Comparison of ENCODE assay signal across 24 cellular contexts in genomic region chr21:41526478-41527087, GRCh38. TPM values are rescaled to one million over a fixed set of nuclear protein-coding genes. Genes with fewer than 3 reads are reported as not detected.
A peak's percentile ranks its signal among the peaks of the same experiment; 100 is the strongest.
DNase-seq lines count a peak whose midpoint lies in the region; ATAC-seq, FAIRE-seq and TF ChIP-seq lines count a peak whose summit lies in the region.
"Had no signal": no experiment of that assay in that cellular context is flagged by ENCODE, and none has a peak within 500 bp of the region (broad histone marks: within the 10 kb centered on the region; RNA-seq: fewer than 3 reads in every experiment).

No MANE protein-coding gene starts in this region.

- TF ChIP-seq CTCF in Peyer's patch (IDR thresholded peaks at IDR 0.05) (peak in 2 of 6 experiments; percentile 26 to 34), H1 (IDR thresholded peaks at IDR 0.05; ENCODE audit: control extremely low read depth in 1 of 3, insufficient read depth in 1 of 3, low read depth in 1 of 3, low read length in 3 of 3) (no peak), type B pancreatic cell (conservative IDR thresholded peaks at IDR 0.05) (no peak)

- no peaks in the 10 kb centered on the region for H3K36me3 ChIP-seq in Peyer's patch
- no peaks in the 10 kb centered on the region for H3K36me3 ChIP-seq in H1 (ENCODE audit: control insufficient read depth in 2 of 4, insufficient read depth in 4 of 4, low read length in 3 of 4)
- no peaks in the 10 kb centered on the region for H3K36me3 ChIP-seq in mucosa of stomach (ENCODE audit: control insufficient read depth, insufficient read depth, low read length)

- TF ChIP-seq RAD21 in H1 (IDR thresholded peaks at IDR 0.05 in 1 of 2, conservative IDR thresholded peaks at IDR 0.05 in 1 of 2; ENCODE audit: low read depth in 2 of 2, low read length in 2 of 2) = no peak

- peak overlapping the region; percentile 27 for H3K4me3 Mint-ChIP-seq in type B pancreatic cell

- H4K5ac ChIP-seq in H1 (ENCODE audit: insufficient read length, low read depth, low read length) = no peak overlapping the region

- no peak for TF ChIP-seq POLR2A in Peyer's patch (IDR thresholded peaks at IDR 0.05)
- no peak for TF ChIP-seq POLR2A in H1 (IDR thresholded peaks at IDR 0.05; ENCODE audit: control extremely low read depth in 1 of 2, low read depth in 2 of 2, low read length in 2 of 2)

- H3K79me1 ChIP-seq in H1 (ENCODE audit: low read depth, low read length) = no peaks in the 10 kb centered on the region

- no peak overlapping the region for H4K91ac ChIP-seq in H1 (replicated peaks; ENCODE audit: insufficient read length, low read length)

- peaks cover 5% of the 10 kb centered on the region for H3K9me3 Mint-ChIP-seq in type B pancreatic cell
- H3K9me3 Mint-ChIP-seq: CD8-positive, alpha-beta memory T cell had no signal

- no peak overlapping the region for H2BK120ac ChIP-seq in H1 (replicated peaks; ENCODE audit: low read depth, low read length)

- H3K27me3 ChIP-seq in Peyer's patch (no peaks in the 10 kb centered on the region), H1 (replicated peaks in 1 of 4; ENCODE audit: control insufficient read depth in 3 of 4, extremely low read depth in 1 of 4, insufficient read depth in 3 of 4, low read length in 3 of 4) (no peaks in the 10 kb centered on the region), mucosa of stomach (ENCODE audit: control insufficient read depth, insufficient read depth, low read length) (no peaks in the 10 kb centered on the region)

- H2BK12ac ChIP-seq in H1 (ENCODE audit: low read depth, low read length) = no peak overlapping the region

- no peaks in the 10 kb centered on the region for H3K79me2 ChIP-seq in H1 (ENCODE audit: control insufficient read depth in 1 of 2, insufficient read depth in 2 of 2, low read length in 2 of 2)

- POLR2A ChIA-PET in H1 (lab: Charles Lee; ENCODE audit: partially characterized antibody) = no interaction called here

- H3K36me3 Mint-ChIP-seq in type B pancreatic cell = no peaks in the 10 kb centered on the region
- H3K36me3 Mint-ChIP-seq: CD8-positive, alpha-beta memory T cell had no signal

- H3K4me1 Mint-ChIP-seq in type B pancreatic cell (ENCODE audit: unreplicated experiment) = peaks cover 6% of the 10 kb centered on the region

- CTCF ChIA-PET in H1 (lab: Charles Lee; ENCODE audit: partially characterized antibody) = interaction anchor here (1.9 kb wide), 1 partner anchor 9 kb away, joined by 5 read pairs; no protein-coding TSS in a partner anchor

- H2AK5ac ChIP-seq in H1 (ENCODE audit: low read depth, low read length) = no peak overlapping the region

- FAIRE-seq in H1 (lab: Jason Lieb, UNC) = no peak
- FAIRE-seq: GM12891, GM18507 had no signal

- no peak overlapping the region for H3K18ac ChIP-seq in H1 (ENCODE audit: extremely low read depth, low read length)

- no peak overlapping the region for H3K23ac ChIP-seq in H1 (ENCODE audit: insufficient read length)

- no peaks in the 10 kb centered on the region for H4K20me1 ChIP-seq in H1 (replicated peaks in 1 of 2; ENCODE audit: control insufficient read depth in 1 of 2, insufficient read depth in 2 of 2, low read length in 2 of 2)

- H4K8ac ChIP-seq in H1 (ENCODE audit: extremely low read depth, insufficient read depth, low read length) = 0 out of 2 replicates have a peak overlapping the region, but pooled peaks have one; percentile 19

- H3K9ac ChIP-seq in H1 (replicated peaks in 1 of 4; ENCODE audit: extremely low read depth in 1 of 4, low read depth in 3 of 4, low read length in 3 of 4) (no peak overlapping the region), mucosa of stomach (ENCODE audit: low read length) (no peak overlapping the region)
- H3K9ac ChIP-seq: GM23248 had no signal

- H3K9me3 ChIP-seq in Peyer's patch (no peaks in the 10 kb centered on the region), H1 (ENCODE audit: insufficient read depth in 2 of 2, low read depth in 1 of 2, low read length in 1 of 2) (no peaks in the 10 kb centered on the region), mucosa of stomach (ENCODE audit: control insufficient read depth, low read length) (no peaks in the 10 kb centered on the region)

- 80% methylated on average over 10 of the region's 10 CpGs; no CpG with 5 or more reads in 1 of the 2 experiments for WGBS in H1 (ENCODE audit: extremely low coverage in 1 of 2, insufficient coverage in 1 of 2, insufficient read length in 1 of 2, insufficient replicate concordance in 2 of 2, low coverage in 1 of 2, low lambda C conversion rate in 2 of 2, missing lambda C conversion rate in 1 of 2), 2 experiments

- no peak overlapping the region for H2BK20ac ChIP-seq in H1 (ENCODE audit: low read length)

- H3K4me1 ChIP-seq in Peyer's patch = peaks cover 0 to 21% (median 0%) of the 10 kb centered on the region in 4 donors
- peaks cover 0 to 2% (median 0%) of the 10 kb centered on the region in 4 experiments; a peak in 1 of 7 replicates for H3K4me1 ChIP-seq in H1 (replicated peaks in 1 of 4; ENCODE audit: control insufficient read depth in 3 of 4, insufficient read depth in 4 of 4, low read length in 3 of 4)
- peaks cover 30% of the 10 kb centered on the region for H3K4me1 ChIP-seq in mucosa of stomach (ENCODE audit: control insufficient read depth, insufficient read depth, low read length)

- no peak overlapping the region for H3K56ac ChIP-seq in H1 (replicated peaks; ENCODE audit: insufficient read length, low read depth, low read length)

- no peak overlapping the region for H3K4ac ChIP-seq in H1 (replicated peaks; ENCODE audit: insufficient read length, low read depth, low read length)

- no peak overlapping the region for H2BK5ac ChIP-seq in H1 (ENCODE audit: low read depth, low read length)

- no peak overlapping the region for H2BK15ac ChIP-seq in H1 (ENCODE audit: low read length)

- H3K23me2 ChIP-seq in H1 (ENCODE audit: low read depth, low read length) = peaks cover 2% of the 10 kb centered on the region; the same call in 1 of the 2 replicates

- H3K27ac ChIP-seq in Peyer's patch (peak overlapping the region in 3 of 4 donors; percentile 67 to 92 (median 81)), H1 (ENCODE audit: low read depth, low read length) (no peak overlapping the region)
- H3K27ac ChIP-seq: GM23248, PC-9, SK-N-MC had no signal

- no peak for TF ChIP-seq EP300 in H1 (IDR thresholded peaks at IDR 0.05; ENCODE audit: borderline replicate concordance in 1 of 2, low read depth in 2 of 2, low read length in 2 of 2)

- H3K4me3 ChIP-seq in Peyer's patch (no peak overlapping the region), H1 (ENCODE audit: extremely low read depth in 1 of 4, insufficient read depth in 2 of 4, low read depth in 3 of 4, low read length in 4 of 4) (no peak overlapping the region), mucosa of stomach (ENCODE audit: low read length) (peak overlapping the region; percentile 2)
- H3K4me3 ChIP-seq: GM23248, PC-9, SK-N-MC had no signal

- no peak overlapping the region for H2AFZ ChIP-seq in H1 (ENCODE audit: low read length)
- H2AFZ ChIP-seq: GM23248, PC-9 had no signal

- no peak overlapping the region for H3K4me2 ChIP-seq in H1 (ENCODE audit: insufficient read depth in 1 of 2, low read depth in 2 of 2, low read length in 2 of 2)
- H3K4me2 ChIP-seq: PC-9 had no signal

- no peak overlapping the region for H3K14ac ChIP-seq in H1 (ENCODE audit: insufficient read length)

- no peaks in the 10 kb centered on the region for H3K27me3 Mint-ChIP-seq in type B pancreatic cell

- ATAC-seq in HG03175 (IDR thresholded peaks at IDR 0.05; ENCODE audit: unreplicated experiment) = no peak
- ATAC-seq: HCT116, Right ventricle myocardium inferior had no signal

- peak overlapping the region; percentile 61 for H3K27ac Mint-ChIP-seq in type B pancreatic cell

- peak in 2 of 3 donors; percentile 85 to 87 for DNase-seq in Peyer's patch
- no peak for DNase-seq in H1 (ENCODE audit: low read depth in 1 of 2, low spot score in 2 of 2)
- no peak for DNase-seq in type B pancreatic cell (ENCODE audit: extremely low spot score, unreplicated experiment)
- DNase-seq in HPDE6-E6E7 (ENCODE audit: extremely low spot score) = no peak
- no peak for DNase-seq in NOMO-1 treated with dmso at 0.1 percent for 144 hours (lab: John Stamatoyannopoulos, UW; ENCODE audit: unreplicated experiment)
- DNase-seq: CD8-positive, alpha-beta memory T cell; DMS 273 treated with DMSO at 0.1 percent for 48 hours; GDM1; GM23248; KBM-7; NCI-H1417 treated with DMSO at 0.1 percent for 48 hours; NCI-H2029 treated with DMSO at 0.1 percent for 48 hours; NCI-H2171 treated with DMSO at 0.1 percent for 48 hours; NCI-H446 treated with DMSO at 0.1 percent for 48 hours; NCI-H748 treated with DMSO at 0.1 percent for 48 hours; PC-9 had no signal

TF ChIP-seq in H1, 55 proteins besides CTCF, POLR2A, EP300 and RAD21:
- no peak for TF ChIP-seq HDAC6 (IDR thresholded peaks at IDR 0.05; ENCODE audit: low read depth, low read length)
- no peak for TF ChIP-seq SIRT6 (IDR thresholded peaks at IDR 0.05; ENCODE audit: low read length)
- no peak for TF ChIP-seq JUN (IDR thresholded peaks at IDR 0.05; ENCODE audit: low read depth, low read length)
- TF ChIP-seq MAFK (IDR thresholded peaks at IDR 0.05; ENCODE audit: low read depth, low read length) = no peak
- no peak for TF ChIP-seq ATF2 (IDR thresholded peaks at IDR 0.05; ENCODE audit: low read length)

RNA-seq across cellular contexts. Expression of gene TMPRSS2, which starts 18.6 kb away (rescaled TPM):
- total RNA-seq in Peyer's patch (100 to 1,000 TPM in 3 of 4 donors, 10 to 100 TPM in 1; 39.6 to 419 (median 352) TPM), type B pancreatic cell (ENCODE audit: low replicate concordance) (82.1 and 91.7 TPM in 2 replicates)
- total RNA-seq in H1 (2021; fragmentation: NEBNext Ultra II Directional; extraction: Animal tissue kit (Norgen Biotek cat#: 25700)) = 9.2 and 13.2 TPM in 2 replicates
- polyA plus RNA-seq in H1 (2011; rRNA removed) = 10.5 and 11.0 TPM in 2 replicates
- polyA plus RNA-seq in H1 (2011; cell fraction: cytosol; rRNA removed) = 10.5 TPM
- 11.6 TPM for polyA plus RNA-seq in H1 (2011; cell fraction: nucleus; rRNA removed)
- 10.1 to 11.1 TPM (median 10.6 TPM) in 4 replicates for polyA plus RNA-seq in H1 (2012, experiment 1 of 2)
- polyA plus RNA-seq in H1 (2012, experiment 2 of 2) = 4.4 TPM
- 4.3 TPM for polyA plus RNA-seq in H1 (2013, experiment 1 of 2)
- 3.7 TPM for polyA plus RNA-seq in H1 (2013, experiment 2 of 2)
- polyA minus RNA-seq in H1 (2011; rRNA and poly(A)+ RNA removed) = 11.0 and 12.8 TPM in 2 replicates
- 4.9 TPM for polyA minus RNA-seq in H1 (2011; cell fraction: cytosol; rRNA and poly(A)+ RNA removed)
- 10.0 TPM for polyA minus RNA-seq in H1 (2011; cell fraction: nucleus; rRNA and poly(A)+ RNA removed)
- total RNA-seq: CD8-positive, alpha-beta memory T cell; GM23248; Right ventricle myocardium inferior had no signal
- polyA plus RNA-seq: BJ; CD8-positive, alpha-beta memory T cell; GM23248 had no signal

Comparison
In these comparisons a context has a peak if more than half of its experiments do, and no peak if none do; other contexts are left out.
1. DNase-seq: peak in Peyer's patch (2 of 3); none in H1 (0 of 2), type B pancreatic cell (single experiment), HPDE6-E6E7 (single experiment) and NOMO-1 treated with dmso at 0.1 percent for 144 hours (single experiment).